Comparison of ENCODE assay signal across 8 cellular contexts in the genomic region with DNA sequence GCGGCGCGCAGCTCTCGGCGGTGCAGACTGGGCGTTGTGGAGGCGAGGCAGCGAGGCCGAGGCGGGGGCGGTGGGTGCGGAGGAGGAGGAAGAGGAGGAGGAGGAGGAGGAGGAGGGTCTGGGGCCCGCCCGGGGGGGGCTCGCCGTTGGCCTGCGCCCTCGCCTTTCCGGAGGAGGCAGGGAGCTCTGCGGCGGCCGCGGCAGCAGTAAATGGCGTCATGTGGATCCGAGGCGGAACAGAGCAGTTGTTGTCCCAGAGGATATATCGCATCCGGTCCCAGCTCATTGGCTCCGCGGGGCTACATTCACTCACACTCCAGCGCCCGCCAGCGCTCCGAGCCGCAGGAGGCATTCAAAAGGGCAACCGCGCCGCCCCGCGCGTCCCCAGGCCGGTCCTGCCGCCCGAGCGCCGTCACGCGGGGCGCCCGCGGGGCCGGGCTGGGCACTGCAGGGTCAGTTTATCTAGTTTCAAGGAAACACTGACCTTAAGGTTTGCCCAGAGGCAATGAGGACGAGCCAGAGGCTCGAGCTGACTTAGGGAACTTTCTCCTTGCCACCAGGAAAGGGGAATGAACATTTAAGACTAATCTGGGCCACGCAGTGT. TPM values are rescaled to one million over a fixed set of nuclear protein-coding genes. Genes with fewer than 3 reads are reported as not detected.
DNase-seq lines count a peak whose midpoint lies in the region; ATAC-seq and TF ChIP-seq lines count a peak whose summit lies in the region.

SPRY2 (minus strand) TSS at position 29 of the 604 bp plus-strand sequence. CDS start 3,421 bp downstream, outside the sequence.

- peaks cover 9 to 45% (median 32%) of the 10 kb centered on the region in 5 donors for H3K27me3 Mint-ChIP-seq in naive thymus-derived CD8-positive, alpha-beta T cell

- H3K27me3 ChIP-seq in foreskin keratinocyte (no peaks in the 10 kb centered on the region), upper lobe of right lung (no peaks in the 10 kb centered on the region)

- H3K27ac ChIP-seq in foreskin keratinocyte (peak within 1 kb of the TSS; percentile 73), upper lobe of right lung (peak within 1 kb of the TSS; percentile 95)

- peaks cover 0 to 3% (median 2%) of the 10 kb centered on the region in 3 donors for H3K36me3 Mint-ChIP-seq in naive thymus-derived CD8-positive, alpha-beta T cell

- DNase-seq in COLO829 (ENCODE audit: low spot score), result peak; percentile 86
- DNase-seq in NCI-H526 (lab: John Stamatoyannopoulos, UW), result peak; percentile 94 to 99
- DNase-seq in activated gamma-delta T cell treated with Interleukin-2 at 50 U/mL for 16 hours, result peak; percentile 36
- DNase-seq in foreskin keratinocyte, result peak in 1 of 2 donors; percentile 85
- peak in 3 of 10 donors; percentile 15 to 16 (median 16) for DNase-seq in naive thymus-derived CD8-positive, alpha-beta T cell
- peak; percentile 95 for DNase-seq in upper lobe of right lung

- peak within 1 kb of the TSS in 4 of 10 donors; percentile 12 to 49 (median 30) for H3K27ac Mint-ChIP-seq in naive thymus-derived CD8-positive, alpha-beta T cell

- ATAC-seq in GM19397 (IDR thresholded peaks at IDR 0.05; ENCODE audit: unreplicated experiment), result peak; percentile 52
- peak; percentile 51 for ATAC-seq in HG03442 (IDR thresholded peaks at IDR 0.05; ENCODE audit: unreplicated experiment)
- peak; percentile 82 for ATAC-seq in foreskin keratinocyte
- ATAC-seq in naive thymus-derived CD8-positive, alpha-beta T cell, result peak; percentile 28 to 48
- peak; percentile 84 for ATAC-seq in upper lobe of right lung

- no peaks in the 10 kb centered on the region for H3K9me3 Mint-ChIP-seq in naive thymus-derived CD8-positive, alpha-beta T cell

- H3K36me3 ChIP-seq in upper lobe of right lung, result peaks cover 14% of the 10 kb centered on the region

- H3K4me3 ChIP-seq in upper lobe of right lung, result peak within 1 kb of the TSS; percentile 84

- peaks cover 5 to 36% (median 20%) of the 10 kb centered on the region in 4 donors for H3K4me1 Mint-ChIP-seq in naive thymus-derived CD8-positive, alpha-beta T cell

- peak within 1 kb of the TSS in 8 of 10 donors; percentile 78 to 89 (median 86) for H3K4me3 Mint-ChIP-seq in naive thymus-derived CD8-positive, alpha-beta T cell

- POLR2A ChIA-PET in naive thymus-derived CD8-positive, alpha-beta T cell (lab: Charles Lee), result no interaction called here

- H3K9me3 ChIP-seq in upper lobe of right lung, result no peaks in the 10 kb centered on the region

- TF ChIP-seq CTCF in foreskin keratinocyte (conservative IDR thresholded peaks at IDR 0.05) (peak; percentile 32), upper lobe of right lung (IDR thresholded peaks at IDR 0.05) (peak; percentile 26)

- peaks cover 9% of the 10 kb centered on the region for H3K4me1 ChIP-seq in foreskin keratinocyte
- peaks cover 27% of the 10 kb centered on the region for H3K4me1 ChIP-seq in upper lobe of right lung

- intact Hi-C loops in upper lobe of right lung (cut with DNase I), result no loop called here

RNA-seq across cellular contexts. Expression of gene SPRY2, which starts in this region (rescaled TPM):
- total RNA-seq in foreskin keratinocyte (11.5 and 14.1 TPM in 2 replicates), upper lobe of right lung (55.3 TPM)
- polyA plus RNA-seq in foreskin keratinocyte, result 7.1 and 10.5 TPM in 2 replicates
- under 1 TPM; 0.41 to 0.44 TPM for total RNA-seq in naive thymus-derived CD8-positive, alpha-beta T cell
- polyA plus RNA-seq in naive thymus-derived CD8-positive, alpha-beta T cell, result under 1 TPM in 2 of 3 donors, not detected in 1; 0.60 to 0.72 TPM

Comparison
In these comparisons a context has a peak if more than half of its experiments do, and no peak if none do; other contexts are left out.
1. Peak in ATAC-seq in naive thymus-derived CD8-positive, alpha-beta T cell; RNA of the gene not detected or under 1 TPM.